In the genomic region with DNA sequence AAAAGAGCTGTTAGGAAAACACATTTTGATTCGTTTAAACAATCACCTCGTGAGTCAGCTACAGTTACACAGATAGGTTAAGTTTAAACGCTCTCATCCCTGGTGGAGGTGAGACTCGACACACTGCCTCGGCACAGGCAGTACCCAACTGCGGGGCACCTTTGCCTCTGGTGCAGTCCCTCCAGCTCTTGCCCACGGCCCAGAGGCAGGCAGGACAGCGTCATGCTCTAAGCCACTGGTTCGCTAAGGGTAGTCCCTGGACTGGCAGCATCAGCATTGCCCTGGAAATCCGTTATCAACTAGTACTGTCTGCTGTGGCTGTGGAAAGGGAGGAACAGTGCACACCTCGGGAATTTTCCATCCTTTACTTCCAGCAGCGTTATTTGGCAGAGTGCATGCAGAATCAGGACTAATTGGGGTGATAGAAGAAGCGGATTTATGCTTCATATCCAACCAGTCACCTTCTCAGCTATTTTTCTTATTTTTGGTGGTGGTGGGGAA, we compare ENCODE assay signal across 17 cellular contexts. TPM values are rescaled to one million over a fixed set of nuclear protein-coding genes. Genes with fewer than 3 reads are reported as not detected.
DNase-seq lines count a peak whose midpoint lies in the region; ATAC-seq, FAIRE-seq and TF ChIP-seq lines count a peak whose summit lies in the region.
"Had no signal": no experiment of that assay in that cellular context is flagged by ENCODE, and none has a peak within 500 bp of the region (broad histone marks: within the 10 kb centered on the region; RNA-seq: fewer than 3 reads in every experiment).

No MANE protein-coding gene starts in this region.

- no peaks in the 10 kb centered on the region for H3K27me3 ChIP-seq in RWPE2 (ENCODE audit: insufficient read depth, poor library complexity, severe bottlenecking)
- H3K27me3 ChIP-seq in bronchial epithelial cell (ENCODE audit: control insufficient read depth, insufficient read depth, low read length): peaks cover 2% of the 10 kb centered on the region
- H3K27me3 ChIP-seq in mesendoderm (ENCODE audit: insufficient read depth, low read length, poor library complexity): no peaks in the 10 kb centered on the region
- H3K27me3 ChIP-seq: BLaER1 treated with 17β-estradiol and CSF1 and Interleukin-3, amounts not matched to agents 10 nM and 100 nM had no signal

- H3K36me3 ChIP-seq in RWPE2 (ENCODE audit: low read depth) (no peaks in the 10 kb centered on the region), bronchial epithelial cell (ENCODE audit: control insufficient read depth, insufficient read depth, low read length) (no peaks in the 10 kb centered on the region), mesendoderm (ENCODE audit: control insufficient read depth, insufficient read depth, low read length) (no peaks in the 10 kb centered on the region)
- H3K36me3 ChIP-seq: BLaER1 treated with 17β-estradiol and CSF1 and Interleukin-3, amounts not matched to agents 10 nM and 100 nM had no signal

- H3K9me3 ChIP-seq in A549: no peaks in the 10 kb centered on the region
- H3K9me3 ChIP-seq in RWPE2 (ENCODE audit: severe bottlenecking): no peaks in the 10 kb centered on the region
- H3K9me3 ChIP-seq: BLaER1 treated with 17β-estradiol and CSF1 and Interleukin-3, amounts not matched to agents 10 nM and 100 nM had no signal

- H2AK5ac ChIP-seq in mesendoderm (ENCODE audit: low read length): peak overlapping the region; percentile 5

- peaks cover 7% of the 10 kb centered on the region for H3K4me1 ChIP-seq in A549
- H3K4me1 ChIP-seq in RWPE2 (ENCODE audit: insufficient read depth, poor library complexity, severe bottlenecking): no peaks in the 10 kb centered on the region
- peaks cover 15% of the 10 kb centered on the region for H3K4me1 ChIP-seq in mesendoderm (ENCODE audit: control insufficient read depth, low read depth, low read length)

- no peak overlapping the region for H4K8ac ChIP-seq in mesendoderm (ENCODE audit: low read depth, low read length)

- no peak overlapping the region for H3K9ac ChIP-seq in mesendoderm (ENCODE audit: low read length)
- H3K9ac ChIP-seq: BLaER1 treated with 17β-estradiol and CSF1 and Interleukin-3, amounts not matched to agents 10 nM and 100 nM had no signal

- H3K4me3 ChIP-seq in A549 (no peak overlapping the region), RWPE2 (ENCODE audit: severe bottlenecking) (no peak overlapping the region), bronchial epithelial cell (ENCODE audit: low read depth, low read length) (no peak overlapping the region), mesendoderm (ENCODE audit: low read length) (no peak overlapping the region)
- H3K4me3 ChIP-seq: BLaER1 treated with 17β-estradiol and CSF1 and Interleukin-3, amounts not matched to agents 10 nM and 100 nM had no signal

- no peaks in the 10 kb centered on the region for H3K79me2 ChIP-seq in mesendoderm (ENCODE audit: control insufficient read depth, insufficient read depth, low read length)

- no peaks in the 10 kb centered on the region for H3K79me1 ChIP-seq in mesendoderm (ENCODE audit: low read length)

- H3K4ac ChIP-seq in mesendoderm (ENCODE audit: low read depth, low read length): no peak overlapping the region

- no peak for TF ChIP-seq POLR2A in A549 (IDR thresholded peaks at IDR 0.05; ENCODE audit: low read length)

- no peak for TF ChIP-seq RAD21 in A549 (conservative IDR thresholded peaks at IDR 0.05 in 1 of 2, IDR thresholded peaks at IDR 0.05 in 1 of 2)

- FAIRE-seq in A549 (lab: Jason Lieb, UNC): peak; percentile 23
- peak; percentile 77 for FAIRE-seq in bronchial epithelial cell (lab: Jason Lieb, UNC)
- FAIRE-seq: GM12892, GM19239, H54 had no signal

- DNase-seq in A549 (ENCODE audit: low read depth in 1 of 2, low spot score in 1 of 2) (no peak), RWPE2 (ENCODE audit: low spot score) (peak; percentile 23), bronchial epithelial cell (ENCODE audit: low read depth) (no peak), mesendoderm (no peak), RWPE1 (ENCODE audit: low spot score) (no peak), NCI-H748 treated with DMSO at 0.1 percent for 48 hours (lab: John Stamatoyannopoulos, UW) (no peak)
- DNase-seq: 8988T; ACHN; CD4-positive, CD25-positive, alpha-beta regulatory T cell; DMS79 had no signal

- peak overlapping the region; percentile 74 for H3K23ac ChIP-seq in mesendoderm (ENCODE audit: low read length)

- peak overlapping the region; percentile 11 for H3K18ac ChIP-seq in mesendoderm (ENCODE audit: low read length)

- H2BK120ac ChIP-seq in mesendoderm (ENCODE audit: low read depth, low read length): peak overlapping the region; percentile 8

- WGBS in A549 (ENCODE audit: missing lambda C conversion rate): 53% methylated on average over 13 of the region's 13 CpGs
- no CpG with 5 or more reads among the region's 13 CpGs for WGBS in mesendoderm (ENCODE audit: extremely low coverage, insufficient coverage, low lambda C conversion rate)

- H3K4me2 ChIP-seq in A549 (no peak overlapping the region), mesendoderm (ENCODE audit: low read length) (no peak overlapping the region)

- no peak overlapping the region for H2BK5ac ChIP-seq in mesendoderm (ENCODE audit: low read length)

- H3K56ac ChIP-seq in mesendoderm (ENCODE audit: low read length): peak overlapping the region; percentile 73

- no peak for TF ChIP-seq CTCF in A549 (IDR thresholded peaks at IDR 0.05)
- no peak for TF ChIP-seq CTCF in RWPE2 (IDR thresholded peaks at IDR 0.05; ENCODE audit: poor library complexity, severe bottlenecking)
- TF ChIP-seq CTCF in bronchial epithelial cell (IDR thresholded peaks at IDR 0.05; ENCODE audit: insufficient read depth, low read length, severe bottlenecking): no peak
- TF ChIP-seq CTCF in RWPE1 (conservative IDR thresholded peaks at IDR 0.05; ENCODE audit: low read depth): no peak

- POLR2A ChIA-PET in A549 (lab: Yijun Ruan, JAX): no interaction called here
- POLR2A ChIA-PET in RWPE1 (lab: Yijun Ruan, JAX; ENCODE audit: low non-redundant PET): no interaction called here

- ATAC-seq in A549 (no peak), RWPE2 (ENCODE audit: low read depth) (no peak), HG02870 (IDR thresholded peaks at IDR 0.05; ENCODE audit: unreplicated experiment) (no peak)

- H3K27ac ChIP-seq in A549: no peak overlapping the region
- no peak overlapping the region for H3K27ac ChIP-seq in RWPE2 (ENCODE audit: poor library complexity, severe bottlenecking)
- no peak overlapping the region for H3K27ac ChIP-seq in mesendoderm (ENCODE audit: low read depth, low read length)
- H3K27ac ChIP-seq in RWPE1: no peak overlapping the region
- H3K27ac ChIP-seq: HL-60 had no signal

- no peak overlapping the region for H2BK15ac ChIP-seq in mesendoderm (replicated peaks; ENCODE audit: low read depth)

- no peak for TF ChIP-seq EP300 in A549 (IDR thresholded peaks at IDR 0.05)

- H4K5ac ChIP-seq in mesendoderm (ENCODE audit: low read length): peak overlapping the region; percentile 73

- CTCF ChIA-PET in A549 (lab: Yijun Ruan, JAX): interaction anchor here (0.7 to 2.3 kb wide), 2 partner anchors 24 to 38 kb away, joined by 3 to 8 read pairs; no protein-coding TSS in a partner anchor
- CTCF ChIA-PET in RWPE1 (lab: Yijun Ruan, JAX): interaction anchor here (1.0 kb wide), 1 partner anchor 25 kb away, joined by 3 read pairs; no protein-coding TSS in a partner anchor

TF ChIP-seq in A549, 52 proteins besides CTCF, POLR2A, EP300 and RAD21:
- TF ChIP-seq, protein P1, sequence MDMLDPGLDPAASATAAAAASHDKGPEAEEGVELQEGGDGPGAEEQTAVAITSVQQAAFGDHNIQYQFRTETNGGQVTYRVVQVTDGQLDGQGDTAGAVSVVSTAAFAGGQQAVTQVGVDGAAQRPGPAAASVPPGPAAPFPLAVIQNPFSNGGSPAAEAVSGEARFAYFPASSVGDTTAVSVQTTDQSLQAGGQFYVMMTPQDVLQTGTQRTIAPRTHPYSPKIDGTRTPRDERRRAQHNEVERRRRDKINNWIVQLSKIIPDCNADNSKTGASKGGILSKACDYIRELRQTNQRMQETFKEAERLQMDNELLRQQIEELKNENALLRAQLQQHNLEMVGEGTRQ (IDR thresholded peaks at IDR 0.05): no peak

RNA-seq across cellular contexts. Expression of gene PIK3R6, which starts 3.7 kb away (rescaled TPM):
- polyA plus RNA-seq in A549 (2011; rRNA removed): not detected in 2 replicates
- not detected in 2 replicates for polyA plus RNA-seq in A549 (2012; cell fraction: cytosol; rRNA removed)
- 0.01 TPM in 1 of 2 replicates, not detected in the other for polyA plus RNA-seq in A549 (2012; cell fraction: nucleus; rRNA removed)
- polyA plus RNA-seq in A549 (2017; fragmentation: RNase III; extraction: RNeasy Plus Mini Kit Qiagen cat#74134 plus additional on column Dnase treatment): not detected in 3 replicates
- polyA minus RNA-seq in A549 (2011; rRNA and poly(A)+ RNA removed): not detected in 2 replicates
- not detected in 2 replicates for total RNA-seq in bronchial epithelial cell
- polyA plus RNA-seq in mesendoderm (2013, experiment 1 of 2): 0.01 TPM
- polyA plus RNA-seq in mesendoderm (2013, experiment 2 of 2): 0.03 TPM
- total RNA-seq: G401 had no signal
- polyA plus RNA-seq: CD4-positive, CD25-positive, alpha-beta regulatory T cell had no signal
